In genomic region chr14:58787601-58788000, GRCh38 we compare ENCODE assay signal across 18 cellular contexts.
"Had no signal": no experiment of that assay in that cellular context is flagged by ENCODE, and none has a peak within 500 bp of the region (broad histone marks: within the 10 kb centered on the region; RNA-seq: fewer than 3 reads in every experiment).

No MANE protein-coding gene starts in this region.

- DNase-seq: activated CD4-positive, alpha-beta T cell treated with anti-CD3 and anti-CD28 coated beads, Interleukin-2, amount 50 U/mL, for 1 hour; activated CD4-positive, CD25-positive, alpha-beta regulatory T cell treated with anti-CD3 and anti-CD28 coated beads, Interleukin-2, amount 50 U/mL, for 72 hours; activated gamma-delta T cell treated with Interleukin-2 at 50 U/mL for 16 hours; endodermal cell; lower lobe of right lung; naive thymus-derived CD8-positive, alpha-beta T cell; sigmoid colon; stimulated activated CD4-positive, alpha-beta T cell treated with anti-CD3 and anti-CD28 coated beads, Interleukin-1b, Interleukin-23, amount 100 ng/mL, for 48 hours; stimulated activated CD8-positive, alpha-beta memory T cell treated with anti-CD3 and anti-CD28 coated beads, Interleukin-4, amount 100 ng/mL, for 48 hours; stimulated activated naive CD4-positive, alpha-beta T cell treated with Interleukin-2 at 50 U/mL for 16 hours; T-helper 17 cell had no signal

- ATAC-seq: activated naive CD4-positive, alpha-beta T cell treated with anti-CD3 and anti-CD28 coated beads, Interleukin-2, amount 50 U/mL, for 72 hours; lower lobe of right lung; naive thymus-derived CD8-positive, alpha-beta T cell; T-helper 17 cell had no signal

- H2AFZ ChIP-seq: hepatocyte, parathyroid adenoma had no signal

- H3K27ac Mint-ChIP-seq: endodermal cell; naive thymus-derived CD8-positive, alpha-beta T cell; T-helper 17 cell had no signal

- H3K9me3 Mint-ChIP-seq: activated naive CD4-positive, alpha-beta T cell treated with anti-CD3 and anti-CD28 coated beads, Interleukin-2, amount 50 U/mL, for 72 hours; endodermal cell had no signal

- H3K4me3 Mint-ChIP-seq: endodermal cell; naive thymus-derived CD8-positive, alpha-beta T cell; T-helper 17 cell had no signal

- H3K27me3 ChIP-seq: adrenal gland, hepatocyte, sigmoid colon, tibial nerve had no signal

- H3K9me3 ChIP-seq: adrenal gland, lower lobe of right lung, sigmoid colon, tibial nerve had no signal

- H3K4me3 ChIP-seq: adrenal gland, hepatocyte, lower lobe of right lung, sigmoid colon, tibial nerve had no signal

- H3K36me3 Mint-ChIP-seq: activated naive CD4-positive, alpha-beta T cell treated with anti-CD3 and anti-CD28 coated beads, Interleukin-2, amount 50 U/mL, for 72 hours; naive thymus-derived CD8-positive, alpha-beta T cell had no signal

- H3K4me2 ChIP-seq: hepatocyte had no signal

- H3K36me3 ChIP-seq: adrenal gland, lower lobe of right lung, sigmoid colon, tibial nerve had no signal

- H3K27ac ChIP-seq: adrenal gland, epithelial cell of prostate, hepatocyte, lower lobe of right lung, parathyroid adenoma, sigmoid colon, tibial nerve, VCaP had no signal

- H3K79me2 ChIP-seq: hepatocyte, parathyroid adenoma had no signal

- H3K4me1 ChIP-seq: adrenal gland, lower lobe of right lung, parathyroid adenoma, sigmoid colon had no signal

- H3K9ac ChIP-seq: parathyroid adenoma had no signal

- H3K4me1 Mint-ChIP-seq: naive thymus-derived CD8-positive, alpha-beta T cell; T-helper 17 cell had no signal
